Comparison of ENCODE assay signal across 27 cellular contexts in genomic region chr5:153998010-153998409, GRCh38.
"Had no signal": no experiment of that assay in that cellular context is flagged by ENCODE, and none has a peak within 500 bp of the region (broad histone marks: within the 10 kb centered on the region; RNA-seq: fewer than 3 reads in every experiment).

No MANE protein-coding gene starts in this region.

- H3K4me3 ChIP-seq: cardiac muscle cell, colonic mucosa, ovary, thoracic aorta, uterus had no signal

- H3K9me3 Mint-ChIP-seq: activated CD4-positive, alpha-beta T cell treated with anti-CD3 and anti-CD28 coated beads, Interleukin-2, amount 10 ng/mL, durations not matched to agents 24 days and 14 days; memory B cell; stimulated activated effector memory CD8-positive, alpha-beta T cell treated with anti-CD3 and anti-CD28 coated beads, Interleukin-12 subunit alpha, Interleukin-12 subunit beta, amount 100 ng/mL, for 72 hours; stimulated activated naive CD8-positive, alpha-beta T cell treated with anti-CD3 and anti-CD28 coated beads, Interleukin-15, Interleukin-2, amounts not matched to agents 100 ng/mL and 50 ng/mL, for 24 hours; type B pancreatic cell had no signal

- H3K27ac Mint-ChIP-seq: activated CD4-positive, alpha-beta memory T cell treated with anti-CD3 and anti-CD28 coated beads for 36 hours; activated CD4-positive, alpha-beta T cell treated with anti-CD3 and anti-CD28 coated beads, Interleukin-2, amount 10 ng/mL, durations not matched to agents 24 days and 14 days; activated T-cell treated with anti-CD3 and anti-CD28 coated beads, Interleukin-2, amount 50 U/mL, for 24 hours; memory B cell; progenitor cell of endocrine pancreas; stimulated activated effector memory CD8-positive, alpha-beta T cell treated with anti-CD3 and anti-CD28 coated beads, Interleukin-12 subunit alpha, Interleukin-12 subunit beta, amount 100 ng/mL, for 72 hours; stimulated activated naive CD8-positive, alpha-beta T cell treated with anti-CD3 and anti-CD28 coated beads, Interleukin-15, Interleukin-2, amounts not matched to agents 100 ng/mL and 50 ng/mL, for 24 hours; type B pancreatic cell had no signal

- H3K27me3 Mint-ChIP-seq: activated CD4-positive, alpha-beta memory T cell treated with anti-CD3 and anti-CD28 coated beads for 36 hours; activated CD4-positive, alpha-beta T cell treated with anti-CD3 and anti-CD28 coated beads, Interleukin-2, amount 10 ng/mL, durations not matched to agents 24 days and 14 days; activated T-cell treated with anti-CD3 and anti-CD28 coated beads, Interleukin-2, amount 50 U/mL, for 24 hours; memory B cell; naive thymus-derived CD4-positive, alpha-beta T cell; progenitor cell of endocrine pancreas; stimulated activated naive CD8-positive, alpha-beta T cell treated with anti-CD3 and anti-CD28 coated beads, Interleukin-15, Interleukin-2, amounts not matched to agents 100 ng/mL and 50 ng/mL, for 24 hours; type B pancreatic cell had no signal

- H3K4me1 ChIP-seq: colonic mucosa, uterus had no signal

- H3K27ac ChIP-seq: cardiac muscle cell, colonic mucosa, ovary, thoracic aorta, uterus had no signal

- ATAC-seq: naive thymus-derived CD4-positive, alpha-beta T cell; sciatic nerve; stimulated activated effector memory CD8-positive, alpha-beta T cell treated with anti-CD3 and anti-CD28 coated beads, Interleukin-12 subunit alpha, Interleukin-12 subunit beta, amount 100 ng/mL, for 72 hours had no signal

- H3K4me1 Mint-ChIP-seq: memory B cell; naive thymus-derived CD4-positive, alpha-beta T cell; stimulated activated effector memory CD8-positive, alpha-beta T cell treated with anti-CD3 and anti-CD28 coated beads, Interleukin-12 subunit alpha, Interleukin-12 subunit beta, amount 100 ng/mL, for 72 hours had no signal

- DNase-seq: activated CD4-positive, alpha-beta memory T cell treated with anti-CD3 and anti-CD28 coated beads for 36 hours; activated CD4-positive, alpha-beta T cell treated with anti-CD3 and anti-CD28 coated beads, Interleukin-2, amount 10 ng/mL, durations not matched to agents 24 days and 14 days; activated CD4-positive, CD25-positive, alpha-beta regulatory T cell treated with anti-CD3 and anti-CD28 coated beads, Interleukin-2, amount 50 U/mL, for 72 hours; activated CD8-positive, alpha-beta memory T cell treated with anti-CD3 and anti-CD28 coated beads, Interleukin-2, amount 50 U/mL, for 48 hours; activated gamma-delta T cell treated with Interleukin-2 at 50 U/mL for 16 hours; activated naive CD4-positive, alpha-beta T cell treated with anti-CD3 and anti-CD28 coated beads, Interleukin-2, amount 50 U/mL, for 16 hours; activated T-cell treated with anti-CD3 and anti-CD28 coated beads, Interleukin-2, amount 50 U/mL, for 24 hours; amygdala; cerebellar nuclear complex; colonic mucosa; effector CD8-positive, alpha-beta T cell; midbrain; naive thymus-derived CD4-positive, alpha-beta T cell; ovary; retina; small intestine; stimulated activated CD4-positive, alpha-beta T cell treated with anti-CD3 and anti-CD28 coated beads, Interleukin-4, amount 100 ng/mL, for 24 hours; T-helper 2 cell; uterus had no signal

- H3K4me3 Mint-ChIP-seq: activated CD4-positive, alpha-beta memory T cell treated with anti-CD3 and anti-CD28 coated beads for 36 hours; activated CD4-positive, alpha-beta T cell treated with anti-CD3 and anti-CD28 coated beads, Interleukin-2, amount 10 ng/mL, durations not matched to agents 24 days and 14 days; activated T-cell treated with anti-CD3 and anti-CD28 coated beads, Interleukin-2, amount 50 U/mL, for 24 hours; memory B cell; naive thymus-derived CD4-positive, alpha-beta T cell; stimulated activated effector memory CD8-positive, alpha-beta T cell treated with anti-CD3 and anti-CD28 coated beads, Interleukin-12 subunit alpha, Interleukin-12 subunit beta, amount 100 ng/mL, for 72 hours; stimulated activated naive CD8-positive, alpha-beta T cell treated with anti-CD3 and anti-CD28 coated beads, Interleukin-15, Interleukin-2, amounts not matched to agents 100 ng/mL and 50 ng/mL, for 24 hours; type B pancreatic cell had no signal

- H3K27me3 ChIP-seq: cardiac muscle cell, colonic mucosa, ovary, uterus had no signal

- H3K36me3 ChIP-seq: colonic mucosa, ovary, uterus had no signal

- H3K9me3 ChIP-seq: colonic mucosa, ovary, thoracic aorta, uterus had no signal
